ENCODE assay signal across 9 cellular contexts in the genomic region with DNA sequence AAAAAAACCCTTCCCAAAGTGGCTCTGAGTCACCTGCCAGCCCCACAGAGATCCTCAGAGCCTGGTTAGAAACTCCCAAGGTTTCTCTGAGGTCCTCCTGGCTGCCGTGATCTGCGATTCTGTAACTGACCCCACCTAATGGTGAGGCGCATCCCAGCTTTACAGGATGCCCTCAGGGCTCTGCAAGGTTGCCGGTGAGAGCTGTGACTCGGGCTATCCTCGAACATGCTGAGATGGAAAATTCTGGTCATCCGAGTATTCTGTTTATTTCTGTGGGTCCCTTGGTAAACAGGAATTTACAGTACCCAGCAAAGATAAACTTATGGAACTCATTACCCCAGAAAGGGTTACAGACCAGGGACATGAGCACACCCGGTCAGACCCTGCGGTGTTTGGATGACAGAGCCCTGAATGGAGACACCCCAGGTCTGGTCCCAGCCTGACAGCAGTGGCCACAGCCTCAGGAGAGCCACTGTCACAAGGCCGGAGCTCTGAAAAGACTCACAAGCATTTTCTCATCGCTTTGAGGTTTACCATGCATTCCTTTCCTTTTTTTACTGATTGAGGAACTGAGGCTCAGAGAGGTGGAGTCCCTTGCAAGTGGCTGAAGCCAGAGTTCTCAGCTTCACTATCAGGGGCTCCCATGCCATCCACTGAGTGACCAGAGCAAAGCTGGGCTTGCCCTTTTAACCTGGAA. TPM values are rescaled to one million over a fixed set of nuclear protein-coding genes. Genes with fewer than 3 reads are reported as not detected.
DNase-seq lines count a peak whose midpoint lies in the region; ATAC-seq lines count a peak whose summit lies in the region.
"Had no signal": no experiment of that assay in that cellular context is flagged by ENCODE, and none has a peak within 500 bp of the region (broad histone marks: within the 10 kb centered on the region; RNA-seq: fewer than 3 reads in every experiment).

No MANE protein-coding gene starts in this region.

- no peak for ATAC-seq in central memory CD8-positive, alpha-beta T cell (replicated peaks; ENCODE audit: extremely low read depth, poor library complexity, severe bottlenecking)
- ATAC-seq in stimulated activated effector memory CD8-positive, alpha-beta T cell treated with anti-CD3 and anti-CD28 coated beads, Interleukin-12 subunit alpha, Interleukin-12 subunit beta, amount 100 ng/mL, for 72 hours, result no peak
- no peak for ATAC-seq in GM21381 (IDR thresholded peaks at IDR 0.05; ENCODE audit: unreplicated experiment)

- peak overlapping the region; percentile 66 for H3K27ac Mint-ChIP-seq in activated naive CD4-positive, alpha-beta T cell treated with anti-CD3 and anti-CD28 coated beads, Interleukin-2, amount 50 U/mL, for 24 hours
- no peak overlapping the region for H3K27ac Mint-ChIP-seq in activated naive CD4-positive, alpha-beta T cell treated with anti-CD3 and anti-CD28 coated beads for 36 hours
- peak overlapping the region; percentile 39 for H3K27ac Mint-ChIP-seq in central memory CD8-positive, alpha-beta T cell (ENCODE audit: low read depth)
- H3K27ac Mint-ChIP-seq in stimulated activated effector memory CD8-positive, alpha-beta T cell treated with anti-CD3 and anti-CD28 coated beads, Interleukin-12 subunit alpha, Interleukin-12 subunit beta, amount 100 ng/mL, for 72 hours, result peak overlapping the region; percentile 80

- no peak for DNase-seq in activated naive CD4-positive, alpha-beta T cell treated with anti-CD3 and anti-CD28 coated beads for 36 hours
- DNase-seq in NCI-H69 (lab: John Stamatoyannopoulos, UW), result peak; percentile 21
- no peak for DNase-seq in central memory CD8-positive, alpha-beta T cell (ENCODE audit: low spot score in 2 of 2)
- no peak for DNase-seq in stimulated activated effector memory CD8-positive, alpha-beta T cell treated with anti-CD3 and anti-CD28 coated beads, Interleukin-12 subunit alpha, Interleukin-12 subunit beta, amount 100 ng/mL, for 72 hours (ENCODE audit: low spot score in 2 of 2)
- DNase-seq in SKM-1 (lab: John Stamatoyannopoulos, UW; ENCODE audit: unreplicated experiment), result no peak
- DNase-seq in KG1 (lab: John Stamatoyannopoulos, UW), result no peak
- DNase-seq: pancreas had no signal

- H3K27me3 Mint-ChIP-seq in activated naive CD4-positive, alpha-beta T cell treated with anti-CD3 and anti-CD28 coated beads, Interleukin-2, amount 50 U/mL, for 24 hours, result no peaks in the 10 kb centered on the region
- H3K27me3 Mint-ChIP-seq in activated naive CD4-positive, alpha-beta T cell treated with anti-CD3 and anti-CD28 coated beads for 36 hours (ENCODE audit: low read depth), result no peaks in the 10 kb centered on the region
- H3K27me3 Mint-ChIP-seq in central memory CD8-positive, alpha-beta T cell, result no peaks in the 10 kb centered on the region

- intact Hi-C loops in activated naive CD4-positive, alpha-beta T cell treated with anti-CD3 and anti-CD28 coated beads for 36 hours (cut with micrococcal nuclease), result no loop called here

- H3K9me3 Mint-ChIP-seq in activated naive CD4-positive, alpha-beta T cell treated with anti-CD3 and anti-CD28 coated beads, Interleukin-2, amount 50 U/mL, for 24 hours, result no peaks in the 10 kb centered on the region
- no peaks in the 10 kb centered on the region for H3K9me3 Mint-ChIP-seq in activated naive CD4-positive, alpha-beta T cell treated with anti-CD3 and anti-CD28 coated beads for 36 hours
- H3K9me3 Mint-ChIP-seq in central memory CD8-positive, alpha-beta T cell, result no peaks in the 10 kb centered on the region
- H3K9me3 Mint-ChIP-seq in stimulated activated effector memory CD8-positive, alpha-beta T cell treated with anti-CD3 and anti-CD28 coated beads, Interleukin-12 subunit alpha, Interleukin-12 subunit beta, amount 100 ng/mL, for 72 hours, result no peaks in the 10 kb centered on the region

- H3K4me3 Mint-ChIP-seq in activated naive CD4-positive, alpha-beta T cell treated with anti-CD3 and anti-CD28 coated beads, Interleukin-2, amount 50 U/mL, for 24 hours, result no peak overlapping the region
- no peak overlapping the region for H3K4me3 Mint-ChIP-seq in activated naive CD4-positive, alpha-beta T cell treated with anti-CD3 and anti-CD28 coated beads for 36 hours
- H3K4me3 Mint-ChIP-seq in central memory CD8-positive, alpha-beta T cell, result no peak overlapping the region
- no peak overlapping the region for H3K4me3 Mint-ChIP-seq in stimulated activated effector memory CD8-positive, alpha-beta T cell treated with anti-CD3 and anti-CD28 coated beads, Interleukin-12 subunit alpha, Interleukin-12 subunit beta, amount 100 ng/mL, for 72 hours

- H3K4me1 Mint-ChIP-seq in activated naive CD4-positive, alpha-beta T cell treated with anti-CD3 and anti-CD28 coated beads, Interleukin-2, amount 50 U/mL, for 24 hours, result peaks cover 82% of the 10 kb centered on the region
- H3K4me1 Mint-ChIP-seq in activated naive CD4-positive, alpha-beta T cell treated with anti-CD3 and anti-CD28 coated beads for 36 hours (ENCODE audit: low read depth), result peaks cover 58% of the 10 kb centered on the region
- H3K4me1 Mint-ChIP-seq in central memory CD8-positive, alpha-beta T cell, result peaks cover 63% of the 10 kb centered on the region
- H3K4me1 Mint-ChIP-seq in stimulated activated effector memory CD8-positive, alpha-beta T cell treated with anti-CD3 and anti-CD28 coated beads, Interleukin-12 subunit alpha, Interleukin-12 subunit beta, amount 100 ng/mL, for 72 hours, result peaks cover 74% of the 10 kb centered on the region

- no peaks in the 10 kb centered on the region for H3K36me3 Mint-ChIP-seq in activated naive CD4-positive, alpha-beta T cell treated with anti-CD3 and anti-CD28 coated beads, Interleukin-2, amount 50 U/mL, for 24 hours
- H3K36me3 Mint-ChIP-seq in activated naive CD4-positive, alpha-beta T cell treated with anti-CD3 and anti-CD28 coated beads for 36 hours (ENCODE audit: low read depth), result no peaks in the 10 kb centered on the region
- H3K36me3 Mint-ChIP-seq in central memory CD8-positive, alpha-beta T cell (ENCODE audit: insufficient read depth), result no peaks in the 10 kb centered on the region
- H3K36me3 Mint-ChIP-seq in stimulated activated effector memory CD8-positive, alpha-beta T cell treated with anti-CD3 and anti-CD28 coated beads, Interleukin-12 subunit alpha, Interleukin-12 subunit beta, amount 100 ng/mL, for 72 hours, result peaks cover 9% of the 10 kb centered on the region

- CTCF ChIA-PET in activated naive CD4-positive, alpha-beta T cell treated with anti-CD3 and anti-CD28 coated beads for 36 hours (lab: Charles Lee), result interaction anchor here (1.2 kb wide), 1 partner anchor 15 kb away, joined by 3 read pairs; no protein-coding TSS in a partner anchor

RNA-seq across cellular contexts. Expression of a gene that starts 22.2 kb away (rescaled TPM):
- 100 to 1,000 TPM; 111 to 115 TPM for total RNA-seq in activated naive CD4-positive, alpha-beta T cell treated with anti-CD3 and anti-CD28 coated beads for 36 hours

RNA-seq across cellular contexts. Expression of a gene that starts 42.3 kb away (rescaled TPM):
- total RNA-seq in activated naive CD4-positive, alpha-beta T cell treated with anti-CD3 and anti-CD28 coated beads for 36 hours, result 10 to 100 TPM in 1 of 2 experiments, 1 to 10 TPM in 1; 8.9 to 11.2 TPM
